Comparison of ENCODE assay signal across 18 cellular contexts in genomic region chr12:116076399-116076798, GRCh38.
"Had no signal": no experiment of that assay in that cellular context is flagged by ENCODE, and none has a peak within 500 bp of the region (broad histone marks: within the 10 kb centered on the region; RNA-seq: fewer than 3 reads in every experiment).

No MANE protein-coding gene starts in this region.

- H3K9me3 ChIP-seq: esophagus squamous epithelium, gastroesophageal sphincter, heart right ventricle, lower lobe of right lung, ovary, spleen had no signal

- H3K36me3 ChIP-seq: gastroesophageal sphincter, lower lobe of right lung, ovary, spleen had no signal

- H3K27ac ChIP-seq: coronary artery, esophagus squamous epithelium, gastroesophageal sphincter, heart right ventricle, lower lobe of right lung, ovary, spleen had no signal

- H3K4me3 Mint-ChIP-seq: activated naive CD8-positive, alpha-beta T cell treated with anti-CD3 and anti-CD28 coated beads, Interleukin-2, amount 10 ng/mL, durations not matched to agents 7 days and 5 days; activated T-helper 1 cell treated with anti-CD3 and anti-CD28 coated beads, Interleukin-12 subunit alpha, Interleukin-12 subunit beta, Interleukin-2, Interleukin-4 antibody, amounts not matched to agents 30 ng/mL and 10 ng/mL and 1 ng/mL, durations not matched to agents 14 hours and 24 hours and 36 hours; neural crest cell; T-cell had no signal

- H3K9me3 Mint-ChIP-seq: activated naive CD8-positive, alpha-beta T cell treated with anti-CD3 and anti-CD28 coated beads, Interleukin-2, amount 10 ng/mL, durations not matched to agents 7 days and 5 days; activated T-helper 1 cell treated with anti-CD3 and anti-CD28 coated beads, Interleukin-12 subunit alpha, Interleukin-12 subunit beta, Interleukin-2, Interleukin-4 antibody, amounts not matched to agents 30 ng/mL and 10 ng/mL and 1 ng/mL, durations not matched to agents 14 hours and 24 hours and 36 hours; neural crest cell; T-cell had no signal

- H3K27ac Mint-ChIP-seq: activated naive CD8-positive, alpha-beta T cell treated with anti-CD3 and anti-CD28 coated beads, Interleukin-2, amount 10 ng/mL, durations not matched to agents 7 days and 5 days; activated T-helper 1 cell treated with anti-CD3 and anti-CD28 coated beads, Interleukin-12 subunit alpha, Interleukin-12 subunit beta, Interleukin-2, Interleukin-4 antibody, amounts not matched to agents 30 ng/mL and 10 ng/mL and 1 ng/mL, durations not matched to agents 14 hours and 24 hours and 36 hours; T-cell had no signal

- H3K27me3 Mint-ChIP-seq: activated naive CD8-positive, alpha-beta T cell treated with anti-CD3 and anti-CD28 coated beads, Interleukin-2, amount 10 ng/mL, durations not matched to agents 7 days and 5 days; T-cell had no signal

- ATAC-seq: activated CD4-positive, CD25-positive, alpha-beta regulatory T cell treated with anti-CD3 and anti-CD28 coated beads, Interleukin-2, amount 50 U/mL, for 24 hours; gastroesophageal sphincter; heart right ventricle; left colon; lower lobe of right lung; sciatic nerve; T-cell had no signal

- H3K4me3 ChIP-seq: coronary artery, esophagus squamous epithelium, gastroesophageal sphincter, heart right ventricle, lower lobe of right lung, ovary, spleen had no signal

- H3K27me3 ChIP-seq: esophagus squamous epithelium, gastroesophageal sphincter, heart right ventricle, ovary, spleen had no signal

- DNase-seq: activated naive CD4-positive, alpha-beta T cell; activated naive CD8-positive, alpha-beta T cell treated with anti-CD3 and anti-CD28 coated beads, Interleukin-2, amount 10 ng/mL, durations not matched to agents 7 days and 5 days; caudate nucleus; esophagus squamous epithelium; heart right ventricle; left colon; lower lobe of right lung; midbrain; ovary; spleen; T-cell; T-helper 9 cell had no signal
